In genomic region chr9:124012368-124013262, GRCh38 we compare ENCODE assay signal across 14 cellular contexts. TPM values are rescaled to one million over a fixed set of nuclear protein-coding genes. Genes with fewer than 3 reads are reported as not detected.
DNase-seq lines count a peak whose midpoint lies in the region; ATAC-seq, FAIRE-seq and TF ChIP-seq lines count a peak whose summit lies in the region.
"Had no signal": no experiment of that assay in that cellular context is flagged by ENCODE, and none has a peak within 500 bp of the region (broad histone marks: within the 10 kb centered on the region; RNA-seq: fewer than 3 reads in every experiment).

No MANE protein-coding gene starts in this region.

- H3K9me2 ChIP-seq in PC-3 (replicated peaks; ENCODE audit: low read length), result no peaks in the 10 kb centered on the region

- CTCF ChIA-PET in HepG2 (lab: Yijun Ruan, JAX; ENCODE audit: low intra/inter-chr PET ratio, low total read pairs) (no interaction called here), PC-3 (lab: Charles Lee) (no interaction called here)

- H3K79me2 ChIP-seq in HepG2 (ENCODE audit: insufficient read depth, low read length) (no peaks in the 10 kb centered on the region), PC-3 (ENCODE audit: low read length) (no peaks in the 10 kb centered on the region)

- no peak for ATAC-seq in activated naive CD8-positive, alpha-beta T cell treated with anti-CD3 and anti-CD28 coated beads, Interleukin-2, amount 50 U/mL, for 24 hours
- ATAC-seq in HepG2, result peak; percentile 8; the same call in 2 of the 3 replicates
- no peak for ATAC-seq in PC-3
- ATAC-seq: activated CD4-positive, CD25-positive, alpha-beta regulatory T cell treated with anti-CD3 and anti-CD28 coated beads, Interleukin-2, amount 50 U/mL, for 24 hours had no signal

- H3K27me3 ChIP-seq in Peyer's patch (peaks cover 0 to 97% of the 10 kb centered on the region in 2 donors), HepG2 (ENCODE audit: control insufficient read depth in 1 of 2, insufficient read depth in 2 of 2, low read length in 2 of 2) (peaks cover 33 to 89% of the 10 kb centered on the region in 2 experiments), subcutaneous abdominal adipose tissue (ENCODE audit: control insufficient read depth in 5 of 5, insufficient read depth in 4 of 5, low read length in 5 of 5) (peaks cover 80 to 94% (median 91%) of the 10 kb centered on the region in 5 donors), PC-3 (ENCODE audit: low read length) (peaks cover 34% of the 10 kb centered on the region)

- H3K4me2 ChIP-seq in HepG2 (ENCODE audit: low read depth, low read length) (peak overlapping the region; percentile 7; the same call in 1 of the 2 replicates), PC-3 (ENCODE audit: low read length) (no peak overlapping the region)

- intact Hi-C loops in HepG2 (cut with micrococcal nuclease; ENCODE audit: unreplicated experiment), result no loop called here
- intact Hi-C loops in PC-3 (cut with micrococcal nuclease), result loop anchor here (10.0 kb wide), 1 partner anchor 468 kb away; no protein-coding TSS in a partner anchor

- H3K9me3 ChIP-seq in Peyer's patch (no peaks in the 10 kb centered on the region), HepG2 (ENCODE audit: low read length) (no peaks in the 10 kb centered on the region), subcutaneous abdominal adipose tissue (ENCODE audit: control insufficient read depth in 5 of 5, low read length in 5 of 5) (no peaks in the 10 kb centered on the region), PC-3 (ENCODE audit: low read length) (no peaks in the 10 kb centered on the region)

- H3K27ac ChIP-seq in Peyer's patch, result no peak overlapping the region
- H3K27ac ChIP-seq in HepG2 (ENCODE audit: extremely low read length, insufficient read depth, low read length), result no peak overlapping the region
- no peak overlapping the region for H3K27ac ChIP-seq in subcutaneous abdominal adipose tissue (ENCODE audit: low read depth, low read length)
- no peak overlapping the region for H3K27ac ChIP-seq in PC-3 (ENCODE audit: low read length)

- TF ChIP-seq RAD21 in HepG2 (CRISPR knock-in tag; IDR thresholded peaks at IDR 0.05), result no peak

- in situ Hi-C loops in HepG2 (cut with HindIII; ENCODE audit: extremely low pct_ligation_motif_present, low pct_unique_long_range_greater_than_20kb), result no loop called here

- H3K4me3 ChIP-seq in Peyer's patch (peak overlapping the region in 3 of 4 donors; percentile 32 to 35 (median 34)), HepG2 (replicated peaks in 1 of 3; ENCODE audit: insufficient read depth in 1 of 3, low read depth in 2 of 3, low read length in 3 of 3) (no peak overlapping the region), subcutaneous abdominal adipose tissue (ENCODE audit: low read depth in 1 of 5, low read length in 5 of 5) (peak overlapping the region in 4 of 5 donors; percentile 39 to 58 (median 54)), PC-3 (ENCODE audit: low read length) (no peak overlapping the region)
- H3K4me3 ChIP-seq: lung had no signal

- no TSS peak for BruUV-seq in HepG2 (replicated peaks; lab: Mats Ljungman, UMichigan)
- BruUV-seq in PC-3 (replicated peaks; lab: Mats Ljungman, UMichigan), result no TSS peak

- peak overlapping the region; percentile 11 for H3K4me3 Mint-ChIP-seq in activated naive CD8-positive, alpha-beta T cell treated with anti-CD3 and anti-CD28 coated beads, Interleukin-2, amount 50 U/mL, for 24 hours
- no peak overlapping the region for H3K4me3 Mint-ChIP-seq in activated naive CD8-positive, alpha-beta T cell treated with anti-CD3 and anti-CD28 coated beads for 36 hours
- H3K4me3 Mint-ChIP-seq: activated naive CD4-positive, alpha-beta T cell treated with anti-CD3 and anti-CD28 coated beads, Interleukin-2, amount 10 ng/mL, durations not matched to agents 7 days and 5 days; stimulated activated naive CD8-positive, alpha-beta T cell treated with anti-CD3 and anti-CD28 coated beads, Interleukin-15, Interleukin-2, amounts not matched to agents 100 ng/mL and 50 ng/mL, for 24 hours had no signal

- H3K36me3 Mint-ChIP-seq in activated naive CD8-positive, alpha-beta T cell treated with anti-CD3 and anti-CD28 coated beads, Interleukin-2, amount 50 U/mL, for 24 hours (ENCODE audit: low read depth), result no peaks in the 10 kb centered on the region
- H3K36me3 Mint-ChIP-seq in activated naive CD8-positive, alpha-beta T cell treated with anti-CD3 and anti-CD28 coated beads for 36 hours, result no peaks in the 10 kb centered on the region

- POLR2A ChIA-PET in HepG2 (lab: Yijun Ruan, JAX), result no interaction called here
- POLR2A ChIA-PET in PC-3 (lab: Charles Lee; ENCODE audit: unreplicated experiment), result no interaction called here

- TF ChIP-seq CTCF in Peyer's patch (IDR thresholded peaks at IDR 0.05) (no peak), HepG2 (CRISPR knock-in tag; IDR thresholded peaks at IDR 0.05) (no peak), PC-3 (conservative IDR thresholded peaks at IDR 0.05; ENCODE audit: low read depth, low read length) (no peak)

- WGBS in HepG2 (ENCODE audit: low lambda C conversion rate), result 29% methylated on average over 39 of the region's 80 CpGs

- no peak for TF ChIP-seq EP300 in HepG2 (IDR thresholded peaks at IDR 0.05; ENCODE audit: low read depth in 2 of 2, low read length in 2 of 2)
- no peak for TF ChIP-seq EP300 in HepG2 (CRISPR knock-in tag; IDR thresholded peaks at IDR 0.05; ENCODE audit: borderline replicate concordance)

- no peak for FAIRE-seq in HepG2 (lab: Jason Lieb, UNC)

- H3K4me1 Mint-ChIP-seq in activated naive CD8-positive, alpha-beta T cell treated with anti-CD3 and anti-CD28 coated beads, Interleukin-2, amount 50 U/mL, for 24 hours, result peaks cover 43% of the 10 kb centered on the region
- H3K4me1 Mint-ChIP-seq in activated naive CD8-positive, alpha-beta T cell treated with anti-CD3 and anti-CD28 coated beads for 36 hours, result peaks cover 33% of the 10 kb centered on the region

- H3F3A ChIP-seq in PC-3 (ENCODE audit: low read length, unreplicated experiment), result no peaks in the 10 kb centered on the region

- TF ChIP-seq POLR2A in Peyer's patch (IDR thresholded peaks at IDR 0.05) (no peak), HepG2 (IDR thresholded peaks at IDR 0.05; ENCODE audit: insufficient read depth in 1 of 2, low read depth in 2 of 2, low read length in 2 of 2) (no peak)

- no peaks in the 10 kb centered on the region for H3K9me3 Mint-ChIP-seq in activated naive CD8-positive, alpha-beta T cell treated with anti-CD3 and anti-CD28 coated beads, Interleukin-2, amount 50 U/mL, for 24 hours
- H3K9me3 Mint-ChIP-seq in activated naive CD8-positive, alpha-beta T cell treated with anti-CD3 and anti-CD28 coated beads for 36 hours, result no peaks in the 10 kb centered on the region
- H3K9me3 Mint-ChIP-seq: stimulated activated naive CD8-positive, alpha-beta T cell treated with anti-CD3 and anti-CD28 coated beads, Interleukin-15, Interleukin-2, amounts not matched to agents 100 ng/mL and 50 ng/mL, for 24 hours had no signal

- no peak for DNase-seq in activated naive CD8-positive, alpha-beta T cell treated with anti-CD3 and anti-CD28 coated beads, Interleukin-2, amount 50 U/mL, for 24 hours
- no peak for DNase-seq in activated naive CD8-positive, alpha-beta T cell treated with anti-CD3 and anti-CD28 coated beads for 36 hours
- DNase-seq in Peyer's patch (no peak), HepG2 (ENCODE audit: low spot score) (no peak), amniotic stem cell (lab: John Stamatoyannopoulos, UW) (no peak), GF-D8 (lab: John Stamatoyannopoulos, UW) (no peak), PC-3 (no peak)
- DNase-seq: activated naive CD4-positive, alpha-beta T cell treated with anti-CD3 and anti-CD28 coated beads, Interleukin-2, amount 10 ng/mL, durations not matched to agents 7 days and 5 days; HCEC 1CT had no signal

- H3K9ac ChIP-seq in HepG2 (ENCODE audit: insufficient read depth, low read depth, low read length) (no peak overlapping the region), subcutaneous abdominal adipose tissue (ENCODE audit: low read length in 5 of 5) (no peak overlapping the region), PC-3 (ENCODE audit: low read length) (no peak overlapping the region)

- H3K36me3 ChIP-seq in Peyer's patch (no peaks in the 10 kb centered on the region), HepG2 (replicated peaks in 1 of 2; ENCODE audit: control insufficient read depth in 1 of 2, insufficient read depth in 2 of 2, low read length in 2 of 2) (no peaks in the 10 kb centered on the region), subcutaneous abdominal adipose tissue (ENCODE audit: control insufficient read depth in 5 of 5, insufficient read depth in 5 of 5, low read length in 5 of 5) (no peaks in the 10 kb centered on the region), PC-3 (ENCODE audit: low read depth, low read length) (no peaks in the 10 kb centered on the region)

- peaks cover 14% of the 10 kb centered on the region; the same call in 1 of the 2 replicates for H4K20me1 ChIP-seq in HepG2 (ENCODE audit: insufficient read depth, low read length)
- no peaks in the 10 kb centered on the region for H4K20me1 ChIP-seq in PC-3 (ENCODE audit: low read length)

- H2AFZ ChIP-seq in HepG2 (ENCODE audit: low read length) (no peak overlapping the region), PC-3 (ENCODE audit: low read length) (no peak overlapping the region)

- H3K4me1 ChIP-seq in Peyer's patch, result peaks cover 0 to 60% (median 39%) of the 10 kb centered on the region in 4 donors
- H3K4me1 ChIP-seq in HepG2 (ENCODE audit: insufficient read depth, low read length), result peaks cover 33% of the 10 kb centered on the region
- peaks cover 0 to 76% (median 60%) of the 10 kb centered on the region in 5 donors for H3K4me1 ChIP-seq in subcutaneous abdominal adipose tissue (ENCODE audit: control insufficient read depth in 5 of 5, insufficient read depth in 5 of 5, low read length in 5 of 5)
- H3K4me1 ChIP-seq in PC-3 (ENCODE audit: insufficient read depth, low read length), result peaks cover 8% of the 10 kb centered on the region; the same call in 1 of the 2 replicates

- no peak overlapping the region for H3K27ac Mint-ChIP-seq in activated naive CD8-positive, alpha-beta T cell treated with anti-CD3 and anti-CD28 coated beads, Interleukin-2, amount 50 U/mL, for 24 hours
- no peak overlapping the region for H3K27ac Mint-ChIP-seq in activated naive CD8-positive, alpha-beta T cell treated with anti-CD3 and anti-CD28 coated beads for 36 hours
- H3K27ac Mint-ChIP-seq: stimulated activated naive CD8-positive, alpha-beta T cell treated with anti-CD3 and anti-CD28 coated beads, Interleukin-15, Interleukin-2, amounts not matched to agents 100 ng/mL and 50 ng/mL, for 24 hours had no signal

- H3K27me3 Mint-ChIP-seq in activated naive CD8-positive, alpha-beta T cell treated with anti-CD3 and anti-CD28 coated beads, Interleukin-2, amount 50 U/mL, for 24 hours, result peaks cover 75% of the 10 kb centered on the region
- peaks cover 88% of the 10 kb centered on the region for H3K27me3 Mint-ChIP-seq in activated naive CD8-positive, alpha-beta T cell treated with anti-CD3 and anti-CD28 coated beads for 36 hours

RNA-seq across cellular contexts. Expression of gene LHX2, which starts 1.0 kb away (rescaled TPM):
- not detected for total RNA-seq in activated naive CD8-positive, alpha-beta T cell treated with anti-CD3 and anti-CD28 coated beads for 36 hours
- total RNA-seq in Peyer's patch (not detected), HepG2 (2016; rRNA removed; fragmentation: Illumina TruSeq; extraction: Trizol) (not detected in 2 replicates), PC-3 (2014; rRNA removed) (1.1 TPM in 2 replicates)
- not detected in 2 replicates for total RNA-seq in HepG2 (2016; cell fraction: cytosol; rRNA removed; fragmentation: Illumina TruSeq; extraction: Trizol; ENCODE audit: low read depth)
- not detected in 2 replicates for total RNA-seq in HepG2 (2016; cell fraction: insoluble cytoplasmic fraction; rRNA removed; fragmentation: Illumina TruSeq; extraction: Trizol)
- total RNA-seq in HepG2 (2016; cell fraction: membrane; rRNA removed; fragmentation: Illumina TruSeq; extraction: Trizol), result not detected in 2 replicates
- total RNA-seq in HepG2 (2016; cell fraction: nucleus; rRNA removed; fragmentation: Illumina TruSeq; extraction: Trizol), result not detected in 2 replicates
- polyA plus RNA-seq in HepG2 (2011; rRNA removed), result not detected in 2 replicates
- not detected in 2 replicates for polyA plus RNA-seq in HepG2 (2011; cell fraction: cytosol; rRNA removed)
- 0.12 TPM in 1 of 2 replicates, not detected in the other for polyA plus RNA-seq in HepG2 (2011; cell fraction: nucleus; rRNA removed)
- polyA plus RNA-seq in HepG2 (2012), result not detected in 2 replicates
- not detected in 2 replicates for polyA plus RNA-seq in HepG2 (2016; cell fraction: cytosol; fragmentation: Illumina TruSeq; extraction: Trizol; ENCODE audit: low read depth)
- not detected in 2 replicates for polyA plus RNA-seq in HepG2 (2016; cell fraction: insoluble cytoplasmic fraction; fragmentation: Illumina TruSeq; extraction: Trizol; ENCODE audit: low read depth)
- polyA plus RNA-seq in HepG2 (2016; cell fraction: membrane; fragmentation: Illumina TruSeq; extraction: Trizol; ENCODE audit: low read depth), result not detected in 2 replicates
- not detected in 2 replicates for polyA plus RNA-seq in HepG2 (2016; cell fraction: nucleus; fragmentation: Illumina TruSeq; extraction: Trizol; ENCODE audit: insufficient read depth, low read depth)
- polyA minus RNA-seq in HepG2 (2011; rRNA and poly(A)+ RNA removed; ENCODE audit: low replicate concordance), result 16.6 TPM in 1 of 2 replicates, not detected in the other
- 0.44 TPM in 1 of 2 replicates, not detected in the other for polyA minus RNA-seq in HepG2 (2011; cell fraction: cytosol; rRNA and poly(A)+ RNA removed)
- not detected in 2 replicates for polyA minus RNA-seq in HepG2 (2011; cell fraction: nucleus; rRNA and poly(A)+ RNA removed)
- total RNA-seq: epithelial cell of proximal tubule had no signal

Comparison
In these comparisons a context has a peak if more than half of its experiments do, and no peak if none do; other contexts are left out.
1. H3K4me3 ChIP-seq: peak in Peyer's patch (3 of 4) and subcutaneous abdominal adipose tissue (4 of 5); none in HepG2 (0 of 3) and PC-3 (single experiment).